Comparison of ENCODE assay signal across 16 cellular contexts in the genomic region with DNA sequence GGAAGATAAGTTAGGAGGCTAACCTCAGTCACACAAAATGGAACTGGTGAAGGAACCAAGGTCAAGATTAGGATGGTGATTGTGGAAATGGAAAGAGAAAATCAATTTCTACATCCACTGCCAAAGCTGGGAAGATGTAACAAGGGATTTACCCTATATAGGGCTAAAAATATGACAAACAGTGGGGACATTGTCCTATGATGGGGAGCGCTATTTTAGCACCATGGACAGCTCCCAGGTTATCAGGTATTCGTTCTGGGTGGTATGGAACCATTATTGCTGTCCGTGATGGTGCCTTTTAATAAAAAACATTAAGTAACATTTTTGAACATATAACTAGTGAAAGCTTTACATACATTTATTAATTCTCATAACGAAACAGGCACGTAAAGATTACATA.
DNase-seq lines count a peak whose midpoint lies in the region; ATAC-seq and TF ChIP-seq lines count a peak whose summit lies in the region.
"Had no signal": no experiment of that assay in that cellular context is flagged by ENCODE, and none has a peak within 500 bp of the region (broad histone marks: within the 10 kb centered on the region; RNA-seq: fewer than 3 reads in every experiment).

No MANE protein-coding gene starts in this region.

- CTCF ChIA-PET in activated naive CD4-positive, alpha-beta T cell treated with anti-CD3 and anti-CD28 coated beads, Interleukin-2, amount 10 ng/mL, durations not matched to agents 7 days and 5 days (lab: Charles Lee): no interaction called here

- ATAC-seq in HG03354 (IDR thresholded peaks at IDR 0.05; ENCODE audit: poor library complexity, severe bottlenecking, unreplicated experiment) (no peak), upper lobe of right lung (no peak)
- ATAC-seq: stimulated activated naive CD8-positive, alpha-beta T cell treated with anti-CD3 and anti-CD28 coated beads, Interleukin-15, Interleukin-2, amounts not matched to agents 100 U/mL and 50 U/mL, for 24 hours had no signal

- H3K4me3 ChIP-seq in choroid plexus epithelial cell (ENCODE audit: low read depth, low read length) (no peak overlapping the region), neural progenitor cell (no peak overlapping the region), upper lobe of right lung (no peak overlapping the region)
- H3K4me3 ChIP-seq: vagina had no signal

- peak overlapping the region; percentile 21 for H3K27ac Mint-ChIP-seq in activated naive CD4-positive, alpha-beta T cell treated with anti-CD3 and anti-CD28 coated beads, Interleukin-2, amount 10 ng/mL, durations not matched to agents 7 days and 5 days
- H3K27ac Mint-ChIP-seq in neural progenitor cell: no peak overlapping the region
- H3K27ac Mint-ChIP-seq: memory B cell had no signal

- peaks cover 1% of the 10 kb centered on the region for H4K20me1 ChIP-seq in neural progenitor cell (ENCODE audit: low read depth)

- H3K27ac ChIP-seq in neural progenitor cell: no peak overlapping the region
- H3K27ac ChIP-seq in upper lobe of right lung: no peak overlapping the region
- H3K27ac ChIP-seq: RWPE1, vagina had no signal

- H3K4me1 ChIP-seq in neural progenitor cell (no peaks in the 10 kb centered on the region), upper lobe of right lung (no peaks in the 10 kb centered on the region)

- TF ChIP-seq CTCF in choroid plexus epithelial cell (conservative IDR thresholded peaks at IDR 0.05; ENCODE audit: low read depth, low read length) (no peak), neural progenitor cell (IDR thresholded peaks at IDR 0.05) (no peak), upper lobe of right lung (IDR thresholded peaks at IDR 0.05) (no peak)

- H3K9ac ChIP-seq in neural progenitor cell: no peak overlapping the region

- H3F3A ChIP-seq in neural progenitor cell (ENCODE audit: low read depth): peaks cover 6% of the 10 kb centered on the region

- no peaks in the 10 kb centered on the region for H3K9me3 ChIP-seq in neural progenitor cell (ENCODE audit: low read depth)
- H3K9me3 ChIP-seq in upper lobe of right lung: no peaks in the 10 kb centered on the region
- H3K9me3 ChIP-seq: vagina had no signal

- H3K4me2 ChIP-seq in neural progenitor cell: no peak overlapping the region

- H3K36me3 Mint-ChIP-seq in activated naive CD4-positive, alpha-beta T cell treated with anti-CD3 and anti-CD28 coated beads, Interleukin-2, amount 10 ng/mL, durations not matched to agents 7 days and 5 days: no peaks in the 10 kb centered on the region
- H3K36me3 Mint-ChIP-seq in neural progenitor cell: no peaks in the 10 kb centered on the region

- peaks cover 3% of the 10 kb centered on the region for H3K4me1 Mint-ChIP-seq in activated naive CD4-positive, alpha-beta T cell treated with anti-CD3 and anti-CD28 coated beads, Interleukin-2, amount 10 ng/mL, durations not matched to agents 7 days and 5 days
- peaks cover 4% of the 10 kb centered on the region for H3K4me1 Mint-ChIP-seq in neural progenitor cell

- DNase-seq in activated naive CD4-positive, alpha-beta T cell treated with anti-CD3 and anti-CD28 coated beads, Interleukin-2, amount 10 ng/mL, durations not matched to agents 7 days and 5 days: peak; percentile 58
- no peak for DNase-seq in activated naive CD4-positive, alpha-beta T cell treated with Interleukin-2 at 50 U/mL for 16 hours
- peak; percentile 18 for DNase-seq in OCI-M1 (lab: John Stamatoyannopoulos, UW)
- DNase-seq in choroid plexus epithelial cell (ENCODE audit: low read depth): peak; percentile 18
- peak; percentile 62 for DNase-seq in neural progenitor cell (ENCODE audit: low spot score)
- no peak for DNase-seq in NCI-H2081 (lab: John Stamatoyannopoulos, UW)
- no peak for DNase-seq in upper lobe of right lung
- DNase-seq: activated CD8-positive, alpha-beta memory T cell treated with anti-CD3 and anti-CD28 coated beads for 24 hours; COR-L47; NCI-H2081 treated with DMSO at 0.1 percent for 48 hours; NCI-H69; stimulated activated naive CD8-positive, alpha-beta T cell treated with anti-CD3 and anti-CD28 coated beads, Interleukin-15, Interleukin-2, amounts not matched to agents 100 U/mL and 50 U/mL, for 24 hours had no signal

- no peak overlapping the region for H2AFZ ChIP-seq in neural progenitor cell (replicated peaks)

- peaks cover 31% of the 10 kb centered on the region for H3K27me3 Mint-ChIP-seq in activated naive CD4-positive, alpha-beta T cell treated with anti-CD3 and anti-CD28 coated beads, Interleukin-2, amount 10 ng/mL, durations not matched to agents 7 days and 5 days
- H3K27me3 Mint-ChIP-seq in neural progenitor cell (ENCODE audit: insufficient read depth, low read depth): peaks cover 13% of the 10 kb centered on the region

- no peaks in the 10 kb centered on the region for H3K79me2 ChIP-seq in neural progenitor cell (ENCODE audit: low read depth)

- peaks cover 2% of the 10 kb centered on the region for H3K9me3 Mint-ChIP-seq in activated naive CD4-positive, alpha-beta T cell treated with anti-CD3 and anti-CD28 coated beads, Interleukin-2, amount 10 ng/mL, durations not matched to agents 7 days and 5 days
- no peaks in the 10 kb centered on the region for H3K9me3 Mint-ChIP-seq in neural progenitor cell
- H3K9me3 Mint-ChIP-seq: memory B cell had no signal

- intact Hi-C loops in upper lobe of right lung (cut with DNase I): no loop called here

- H3K36me3 ChIP-seq in neural progenitor cell (no peaks in the 10 kb centered on the region), upper lobe of right lung (no peaks in the 10 kb centered on the region)
- H3K36me3 ChIP-seq: vagina had no signal

- no peak overlapping the region for H3K4me3 Mint-ChIP-seq in activated naive CD4-positive, alpha-beta T cell treated with anti-CD3 and anti-CD28 coated beads, Interleukin-2, amount 10 ng/mL, durations not matched to agents 7 days and 5 days
- no peak overlapping the region for H3K4me3 Mint-ChIP-seq in neural progenitor cell
- H3K4me3 Mint-ChIP-seq: memory B cell had no signal

- H3K27me3 ChIP-seq in neural progenitor cell (peaks cover 34% of the 10 kb centered on the region), upper lobe of right lung (no peaks in the 10 kb centered on the region)
- H3K27me3 ChIP-seq: vagina had no signal

Comparison
In these comparisons a context has a peak if more than half of its experiments do, and no peak if none do; other contexts are left out.
1. DNase-seq: peak in activated naive CD4-positive, alpha-beta T cell treated with anti-CD3 and anti-CD28 coated beads, Interleukin-2, amount 10 ng/mL, durations not matched to agents 7 days and 5 days (single experiment), OCI-M1 (single experiment), choroid plexus epithelial cell (single experiment) and neural progenitor cell (single experiment); none in activated naive CD4-positive, alpha-beta T cell treated with Interleukin-2 at 50 U/mL for 16 hours (single experiment), NCI-H2081 (0 of 2) and upper lobe of right lung (single experiment).